Comparison of ENCODE assay signal across 16 cellular contexts in genomic region chr3:146162561-146162960, GRCh38. TPM values are rescaled to one million over a fixed set of nuclear protein-coding genes. Genes with fewer than 3 reads are reported as not detected.
A peak's percentile ranks its signal among the peaks of the same experiment; 100 is the strongest.
DNase-seq lines count a peak whose midpoint lies in the region; ATAC-seq and TF ChIP-seq lines count a peak whose summit lies in the region.
"Had no signal": no experiment of that assay in that cellular context is flagged by ENCODE, and none has a peak within 500 bp of the region (broad histone marks: within the 10 kb centered on the region; RNA-seq: fewer than 3 reads in every experiment).

No MANE protein-coding gene starts in this region.

- peaks cover 6% of the 10 kb centered on the region; the same call in 1 of the 2 replicates for H3F3A ChIP-seq in GM23338 (replicated peaks; ENCODE audit: low read depth)

- 0 out of 2 replicates have a peak overlapping the region, but pooled peaks have one; percentile 79 for H3K4me2 ChIP-seq in GM23338
- peak overlapping the region; percentile 92 for H3K4me2 ChIP-seq in skeletal muscle satellite cell (ENCODE audit: low read length)

- H3K9ac ChIP-seq in skeletal muscle satellite cell (ENCODE audit: low read depth, low read length) (peak overlapping the region; percentile 87), colonic mucosa (ENCODE audit: low read depth in 2 of 2, low read length in 2 of 2) (no peak overlapping the region)

- H3K36me3 Mint-ChIP-seq in GM23338 (ENCODE audit: low read depth) (no peaks in the 10 kb centered on the region), glutamatergic neuron (ENCODE audit: unreplicated experiment) (no peaks in the 10 kb centered on the region)
- no peaks in the 10 kb centered on the region for H3K36me3 Mint-ChIP-seq in activated T-helper 1 cell treated with anti-CD3 and anti-CD28 coated beads, Interleukin-12 subunit alpha, Interleukin-12 subunit beta, Interleukin-2, Interleukin-4 antibody, amounts not matched to agents 30 ng/mL and 10 ng/mL and 1 ng/mL, durations not matched to agents 14 hours and 24 hours and 36 hours (ENCODE audit: low read depth)

- ATAC-seq in GM23338 (no peak), HG02798 (IDR thresholded peaks at IDR 0.05; ENCODE audit: poor library complexity, unreplicated experiment) (no peak)
- ATAC-seq: esophagus mucosa, psoas muscle had no signal

- H3K9me2 ChIP-seq in GM23338 (ENCODE audit: insufficient read depth) = 0 out of 2 replicates have a peak, but pooled peaks cover 7% of the 10 kb centered on the region

- H3K27me3 Mint-ChIP-seq in GM23338 (ENCODE audit: insufficient read depth, low read depth, poor library complexity) (peaks cover 8% of the 10 kb centered on the region), glutamatergic neuron (ENCODE audit: unreplicated experiment) (no peaks in the 10 kb centered on the region)
- H3K27me3 Mint-ChIP-seq in activated T-helper 1 cell treated with anti-CD3 and anti-CD28 coated beads, Interleukin-12 subunit alpha, Interleukin-12 subunit beta, Interleukin-2, Interleukin-4 antibody, amounts not matched to agents 30 ng/mL and 10 ng/mL and 1 ng/mL, durations not matched to agents 14 hours and 24 hours and 36 hours (ENCODE audit: insufficient read depth) = peaks cover 50% of the 10 kb centered on the region

- H3K27me3 ChIP-seq in GM23338 (ENCODE audit: insufficient read depth) (peaks cover 16% of the 10 kb centered on the region), skeletal muscle satellite cell (ENCODE audit: control insufficient read depth, insufficient read depth, low read length) (no peaks in the 10 kb centered on the region), colonic mucosa (no peaks in the 10 kb centered on the region), SJCRH30 (no peaks in the 10 kb centered on the region)

- no peak overlapping the region for H3K4me3 ChIP-seq in GM23338
- H3K4me3 ChIP-seq in skeletal muscle satellite cell (ENCODE audit: low read length) = peak overlapping the region; percentile 26
- no peak overlapping the region for H3K4me3 ChIP-seq in colonic mucosa
- H3K4me3 ChIP-seq in SJCRH30 = no peak overlapping the region; the same call in 1 of the 2 replicates

- no peaks in the 10 kb centered on the region for H3K9me3 ChIP-seq in skeletal muscle satellite cell (replicated peaks; ENCODE audit: low read length)
- H3K9me3 ChIP-seq in colonic mucosa = no peaks in the 10 kb centered on the region
- H3K9me3 ChIP-seq in SJCRH30 (replicated peaks) = no peaks in the 10 kb centered on the region
- H3K9me3 ChIP-seq: psoas muscle had no signal

- no peak overlapping the region for H2AFZ ChIP-seq in GM23338

- H3K4me1 ChIP-seq in GM23338 (ENCODE audit: insufficient read depth) (peaks cover 36% of the 10 kb centered on the region), skeletal muscle satellite cell (ENCODE audit: control insufficient read depth, insufficient read depth, low read length) (peaks cover 59% of the 10 kb centered on the region), colonic mucosa (no peaks in the 10 kb centered on the region), SJCRH30 (peaks cover 6% of the 10 kb centered on the region)
- H3K4me1 ChIP-seq: psoas muscle had no signal

- intact Hi-C loops in activated T-helper 1 cell treated with anti-CD3 and anti-CD28 coated beads, Interleukin-12 subunit alpha, Interleukin-12 subunit beta, Interleukin-2, Interleukin-4 antibody, amounts not matched to agents 30 ng/mL and 10 ng/mL and 1 ng/mL, durations not matched to agents 14 hours and 24 hours and 36 hours (cut with micrococcal nuclease) = no loop called here
- intact Hi-C loops in colonic mucosa (cut with DNase I) = no loop called here

- H3K9me3 Mint-ChIP-seq in GM23338 (no peaks in the 10 kb centered on the region), glutamatergic neuron (ENCODE audit: unreplicated experiment) (peaks cover 7% of the 10 kb centered on the region)
- H3K9me3 Mint-ChIP-seq in activated T-helper 1 cell treated with anti-CD3 and anti-CD28 coated beads, Interleukin-12 subunit alpha, Interleukin-12 subunit beta, Interleukin-2, Interleukin-4 antibody, amounts not matched to agents 30 ng/mL and 10 ng/mL and 1 ng/mL, durations not matched to agents 14 hours and 24 hours and 36 hours = no peaks in the 10 kb centered on the region
- H3K9me3 Mint-ChIP-seq: activated CD4-positive, alpha-beta memory T cell treated with anti-CD3 and anti-CD28 coated beads, Interleukin-2, amount 10 ng/mL, durations not matched to agents 7 days and 5 days; T-helper 2 cell treated with Interferon-gamma antibody and Interleukin-4, amounts not matched to agents 5 μg/mL and 100 μg/mL, for 36 hours had no signal

- H3K4me3 Mint-ChIP-seq in GM23338 (peak overlapping the region; percentile 84; the same call in 2 of the 3 replicates), glutamatergic neuron (ENCODE audit: unreplicated experiment) (peak overlapping the region; percentile 12)
- H3K4me3 Mint-ChIP-seq in activated T-helper 1 cell treated with anti-CD3 and anti-CD28 coated beads, Interleukin-12 subunit alpha, Interleukin-12 subunit beta, Interleukin-2, Interleukin-4 antibody, amounts not matched to agents 30 ng/mL and 10 ng/mL and 1 ng/mL, durations not matched to agents 14 hours and 24 hours and 36 hours = peak overlapping the region; percentile 20
- H3K4me3 Mint-ChIP-seq: activated CD4-positive, alpha-beta memory T cell treated with anti-CD3 and anti-CD28 coated beads, Interleukin-2, amount 10 ng/mL, durations not matched to agents 7 days and 5 days had no signal

- DNase-seq in GM23338 (ENCODE audit: low spot score) (no peak), glutamatergic neuron (no peak), NCI-H2171 (lab: John Stamatoyannopoulos, UW) (no peak), colonic mucosa (no peak), SJCRH30 (no peak)
- no peak for DNase-seq in activated T-helper 1 cell treated with anti-CD3 and anti-CD28 coated beads, Interleukin-12 subunit alpha, Interleukin-12 subunit beta, Interleukin-2, Interleukin-4 antibody, amounts not matched to agents 30 ng/mL and 10 ng/mL and 1 ng/mL, durations not matched to agents 14 hours and 24 hours and 36 hours (ENCODE audit: low spot score)
- DNase-seq: activated CD4-positive, alpha-beta memory T cell treated with anti-CD3 and anti-CD28 coated beads, Interleukin-2, amount 10 ng/mL, durations not matched to agents 7 days and 5 days; activated gamma-delta T cell treated with Interleukin-2 at 50 U/mL for 16 hours; midbrain; MV-4-11; psoas muscle had no signal

- no peak overlapping the region for H3K27ac ChIP-seq in GM23338 (ENCODE audit: low read depth)
- H3K27ac ChIP-seq in colonic mucosa = no peak overlapping the region
- H3K27ac ChIP-seq in SJCRH30 = no peak overlapping the region

- H3K36me3 ChIP-seq in GM23338 (ENCODE audit: insufficient read depth) (no peaks in the 10 kb centered on the region), skeletal muscle satellite cell (ENCODE audit: insufficient read depth, low read length) (peaks cover 3% of the 10 kb centered on the region), colonic mucosa (no peaks in the 10 kb centered on the region), SJCRH30 (no peaks in the 10 kb centered on the region)

- H3K4me1 Mint-ChIP-seq in GM23338 (peaks cover 36% of the 10 kb centered on the region), glutamatergic neuron (ENCODE audit: low read depth, unreplicated experiment) (peaks cover 22% of the 10 kb centered on the region)
- peaks cover 10% of the 10 kb centered on the region for H3K4me1 Mint-ChIP-seq in activated T-helper 1 cell treated with anti-CD3 and anti-CD28 coated beads, Interleukin-12 subunit alpha, Interleukin-12 subunit beta, Interleukin-2, Interleukin-4 antibody, amounts not matched to agents 30 ng/mL and 10 ng/mL and 1 ng/mL, durations not matched to agents 14 hours and 24 hours and 36 hours (ENCODE audit: low read depth)

- TF ChIP-seq CTCF in GM23338 (conservative IDR thresholded peaks at IDR 0.05; ENCODE audit: low read depth in 2 of 2) = no peak
- TF ChIP-seq CTCF in glutamatergic neuron (IDR thresholded peaks at IDR 0.05; ENCODE audit: partially characterized antibody, unreplicated experiment) = no peak
- no peak for TF ChIP-seq CTCF in colonic mucosa (IDR thresholded peaks at IDR 0.05)

- peaks cover 22% of the 10 kb centered on the region for H3K79me2 ChIP-seq in GM23338 (replicated peaks; ENCODE audit: insufficient read depth)

- no peaks in the 10 kb centered on the region for H4K20me1 ChIP-seq in GM23338 (replicated peaks; ENCODE audit: insufficient read depth)

- no peak overlapping the region for H3K27ac Mint-ChIP-seq in GM23338
- no peak overlapping the region for H3K27ac Mint-ChIP-seq in activated T-helper 1 cell treated with anti-CD3 and anti-CD28 coated beads, Interleukin-12 subunit alpha, Interleukin-12 subunit beta, Interleukin-2, Interleukin-4 antibody, amounts not matched to agents 30 ng/mL and 10 ng/mL and 1 ng/mL, durations not matched to agents 14 hours and 24 hours and 36 hours
- H3K27ac Mint-ChIP-seq in glutamatergic neuron (ENCODE audit: unreplicated experiment) = no peak overlapping the region
- H3K27ac Mint-ChIP-seq: activated CD4-positive, alpha-beta memory T cell treated with anti-CD3 and anti-CD28 coated beads, Interleukin-2, amount 10 ng/mL, durations not matched to agents 7 days and 5 days; CD14-positive monocyte; T-helper 2 cell treated with Interferon-gamma antibody and Interleukin-4, amounts not matched to agents 5 μg/mL and 100 μg/mL, for 36 hours had no signal

TF ChIP-seq in GM23338, 12 proteins besides CTCF, POLR2A, EP300 and RAD21 (continues in another document):
- TF ChIP-seq NANOG (IDR thresholded peaks at IDR 0.05; ENCODE audit: borderline replicate concordance) (no peak), CREB1 (CRISPR knock-in tag; IDR thresholded peaks at IDR 0.05; ENCODE audit: low read depth) (no peak)

RNA-seq across cellular contexts. Expression of gene PLOD2, which starts 1.6 kb away (rescaled TPM):
- 30.5 and 31.7 TPM in 2 replicates for total RNA-seq in GM23338 (2014; rRNA removed; shearing (Covaris generic))
- polyA plus RNA-seq in GM23338 (2016; fragmentation: Nextera tagmentation; extraction: Ambion mirVana) = 19.3 and 26.7 TPM in 2 replicates
- 1.4 and 2.0 TPM in 2 replicates for total RNA-seq in activated T-helper 1 cell treated with anti-CD3 and anti-CD28 coated beads, Interleukin-12 subunit alpha, Interleukin-12 subunit beta, Interleukin-2, Interleukin-4 antibody, amounts not matched to agents 30 ng/mL and 10 ng/mL and 1 ng/mL, durations not matched to agents 14 hours and 24 hours and 36 hours
- total RNA-seq in glutamatergic neuron (ENCODE audit: unreplicated experiment) (45.6 TPM), colonic mucosa (100 to 1,000 TPM in 1 of 2 donors, 10 to 100 TPM in 1; 66.7 to 245 TPM)
- 367 and 428 TPM in 2 replicates for total RNA-seq in skeletal muscle satellite cell (2012; rRNA removed)
- 40.3 and 43.3 TPM in 2 replicates for total RNA-seq in SJCRH30 (2014; rRNA removed; shearing (Covaris generic))
- polyA plus RNA-seq: CD14-positive monocyte had no signal

Comparison
In these comparisons a context has a peak if more than half of its experiments do, and no peak if none do; other contexts are left out.
1. H3K4me3 Mint-ChIP-seq: peak in every context shown above with its lines; median percentile 84 in GM23338; 20 in activated T-helper 1 cell treated with anti-CD3 and anti-CD28 coated beads, Interleukin-12 subunit alpha, Interleukin-12 subunit beta, Interleukin-2, Interleukin-4 antibody, amounts not matched to agents 30 ng/mL and 10 ng/mL and 1 ng/mL, durations not matched to agents 14 hours and 24 hours and 36 hours; 12 in glutamatergic neuron.
2. RNA of gene PLOD2, which starts 1.6 kb away (total RNA-seq): 66.7 to 245 TPM in colonic mucosa, 45.6 TPM in glutamatergic neuron (single experiment), 40.3 to 43.3 TPM in SJCRH30 and 30.5 to 31.7 TPM in GM23338; 1.4 to 2.0 TPM in activated T-helper 1 cell treated with anti-CD3 and anti-CD28 coated beads, Interleukin-12 subunit alpha, Interleukin-12 subunit beta, Interleukin-2, Interleukin-4 antibody, amounts not matched to agents 30 ng/mL and 10 ng/mL and 1 ng/mL, durations not matched to agents 14 hours and 24 hours and 36 hours; every median in the first group is over 10 times any median in the second.